ENCODE assay signal across 9 cellular contexts in the genomic region with DNA sequence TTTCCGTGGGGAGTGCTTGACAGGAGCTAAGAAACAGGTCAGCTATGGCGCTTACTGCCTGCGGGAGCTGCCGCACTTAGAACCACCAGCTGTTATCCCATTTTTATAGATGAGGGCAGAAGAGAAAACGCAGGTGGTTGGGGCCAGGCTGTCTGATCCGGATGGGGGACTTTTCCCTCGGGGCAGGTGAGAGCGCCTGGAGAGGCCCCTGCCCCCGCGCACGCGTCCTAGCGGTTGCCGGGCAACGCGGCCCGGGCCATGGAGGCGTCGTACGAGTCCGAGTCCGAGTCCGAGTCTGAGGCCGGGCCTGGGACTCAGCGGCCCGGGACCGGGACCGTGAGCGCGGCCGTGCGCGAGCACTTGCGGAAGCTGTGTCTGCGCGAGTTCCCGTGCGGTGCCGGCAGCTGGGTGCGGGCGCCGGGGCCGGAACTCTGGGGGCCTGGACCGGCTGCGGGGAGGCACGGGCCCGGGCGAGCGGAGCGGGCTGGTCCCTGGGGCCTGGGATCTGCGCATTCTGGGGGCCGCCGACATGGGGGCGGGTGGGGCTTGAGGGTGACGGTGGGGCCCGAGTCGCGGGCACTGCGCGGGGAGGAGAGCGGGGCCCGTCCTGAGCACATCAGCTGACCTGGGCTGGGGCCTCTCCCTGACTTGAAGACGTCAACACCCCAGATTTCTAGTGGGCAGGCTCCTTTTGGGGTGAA. TPM values are rescaled to one million over a fixed set of nuclear protein-coding genes. Genes with fewer than 3 reads are reported as not detected.
A peak's percentile ranks its signal among the peaks of the same experiment; 100 is the strongest.
DNase-seq lines count a peak whose midpoint lies in the region; ATAC-seq and TF ChIP-seq lines count a peak whose summit lies in the region.
"Had no signal": no experiment of that assay in that cellular context is flagged by ENCODE, and none has a peak within 500 bp of the region (broad histone marks: within the 10 kb centered on the region; RNA-seq: fewer than 3 reads in every experiment).

A gene with protein sequence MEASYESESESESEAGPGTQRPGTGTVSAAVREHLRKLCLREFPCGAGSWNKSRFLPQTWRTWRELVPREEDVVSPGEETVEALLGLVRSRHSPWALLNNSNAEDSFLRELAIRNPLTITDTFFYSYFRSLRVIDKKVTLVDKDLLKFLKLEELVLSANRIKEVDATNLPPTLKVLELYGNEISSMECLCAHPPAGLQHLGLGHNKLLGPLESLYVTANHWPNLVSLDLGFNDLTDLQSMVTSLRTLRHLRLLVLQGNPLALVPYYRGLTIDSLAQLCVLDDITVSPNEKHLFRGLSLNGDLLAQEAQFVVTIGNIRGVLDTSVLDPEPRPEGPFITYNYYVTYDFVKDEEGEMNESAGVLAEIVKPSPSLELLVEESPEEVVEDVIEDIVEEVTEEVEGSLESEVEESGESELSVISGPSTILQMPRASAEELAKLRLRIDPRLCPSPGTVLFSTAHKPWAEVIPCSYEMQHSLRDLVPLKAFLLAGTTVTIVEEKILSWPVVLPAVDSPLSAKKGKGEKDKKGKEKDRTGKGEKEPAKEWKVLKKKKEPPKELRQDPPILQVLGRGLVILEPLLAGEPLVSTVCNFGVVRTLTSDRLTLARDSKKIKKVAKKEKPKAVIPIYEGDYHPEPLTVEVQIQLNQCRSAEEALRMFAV (plus strand): TSS at position 237 of the 701 bp plus-strand sequence. CDS start 22 bp downstream, at position 259.

- peak; percentile 51 to 56 for ATAC-seq in activated CD4-positive, CD25-positive, alpha-beta regulatory T cell treated with anti-CD3 and anti-CD28 coated beads, Interleukin-2, amount 50 U/mL, for 24 hours
- ATAC-seq in right lobe of liver = peak; percentile 53 to 68 (median 60)
- ATAC-seq in GM19452 (IDR thresholded peaks at IDR 0.05; ENCODE audit: unreplicated experiment) = no peak

- H3K9me3 ChIP-seq in SJCRH30 (replicated peaks) (no peaks in the 10 kb centered on the region), right lobe of liver (no peaks in the 10 kb centered on the region), stomach smooth muscle (ENCODE audit: control insufficient read depth in 2 of 2, low read length in 2 of 2) (no peaks in the 10 kb centered on the region)

- no peak for TF ChIP-seq CTCF in chondrocyte (IDR thresholded peaks at IDR 0.05)
- TF ChIP-seq CTCF in right lobe of liver (IDR thresholded peaks at IDR 0.05) = no peak

- TF ChIP-seq POLR2A in right lobe of liver (IDR thresholded peaks at IDR 0.05) = no peak

- 8% methylated on average over 2 of the region's 63 CpGs for WGBS in right lobe of liver (ENCODE audit: insufficient coverage, low coverage, low lambda C conversion rate, missing lambda C conversion rate)

- H3K27ac ChIP-seq in SJCRH30 (peak within 1 kb of the TSS; percentile 27; the same call in 1 of the 2 replicates), right lobe of liver (no peak within 1 kb of the TSS), stomach smooth muscle (ENCODE audit: low read length) (no peak within 1 kb of the TSS)

- H3K4me1 ChIP-seq in SJCRH30 (peaks cover 23% of the 10 kb centered on the region), right lobe of liver (peaks cover 0 to 19% (median 0%) of the 10 kb centered on the region in 4 donors), stomach smooth muscle (ENCODE audit: control insufficient read depth, insufficient read depth, low read length) (peaks cover 8% of the 10 kb centered on the region)

- H3K36me3 Mint-ChIP-seq in chondrocyte (ENCODE audit: low read depth) = peaks cover 1% of the 10 kb centered on the region

- no peaks in the 10 kb centered on the region for H3K27me3 ChIP-seq in SJCRH30
- no peaks in the 10 kb centered on the region for H3K27me3 ChIP-seq in right lobe of liver
- no peaks in the 10 kb centered on the region for H3K27me3 ChIP-seq in stomach smooth muscle (ENCODE audit: control insufficient read depth in 1 of 2, insufficient read depth in 2 of 2, low read length in 2 of 2)

- DNase-seq in activated CD4-positive, CD25-positive, alpha-beta regulatory T cell (lab: John Stamatoyannopoulos, UW) = no peak
- DNase-seq in SJCRH30 (peak; percentile 78 to 82), chondrocyte (ENCODE audit: low spot score) (no peak), right lobe of liver (peak in 1 of 3 donors; percentile 45), HPDE6-E6E7 (ENCODE audit: extremely low spot score) (no peak)
- DNase-seq: DND-41 had no signal

- H3K36me3 ChIP-seq in SJCRH30 (no peaks in the 10 kb centered on the region), right lobe of liver (no peaks in the 10 kb centered on the region), stomach smooth muscle (ENCODE audit: control insufficient read depth in 2 of 2, insufficient read depth in 2 of 2, low read length in 2 of 2) (no peaks in the 10 kb centered on the region)

- H3K4me1 Mint-ChIP-seq in chondrocyte (ENCODE audit: low read depth) = peaks cover 7% of the 10 kb centered on the region

- H3K4me3 Mint-ChIP-seq in chondrocyte (ENCODE audit: unreplicated experiment) = peak within 1 kb of the TSS; percentile 70

- H3K9me3 Mint-ChIP-seq in chondrocyte (ENCODE audit: low read depth) = no peaks in the 10 kb centered on the region

- H3K27me3 Mint-ChIP-seq in chondrocyte (ENCODE audit: low read depth) = no peaks in the 10 kb centered on the region

- peak within 1 kb of the TSS; percentile 21 to 42 for H3K9ac ChIP-seq in stomach smooth muscle (ENCODE audit: low read length in 2 of 2)

- H3K4me3 ChIP-seq in SJCRH30 = peak within 1 kb of the TSS; percentile 55
- peak within 1 kb of the TSS; percentile 33 to 57 (median 37) for H3K4me3 ChIP-seq in right lobe of liver
- H3K4me3 ChIP-seq in stomach smooth muscle (ENCODE audit: low read length in 2 of 2) = peak within 1 kb of the TSS; percentile 71 to 72

- intact Hi-C loops in right lobe of liver (cut with DNase I) = no loop called here

- H3K27ac Mint-ChIP-seq in chondrocyte (ENCODE audit: unreplicated experiment) = no peak within 1 kb of the TSS

RNA-seq across cellular contexts. Expression of the gene that starts here (rescaled TPM):
- total RNA-seq in SJCRH30 (2014; rRNA removed; shearing (Covaris generic)) = 0.61 and 0.79 TPM in 2 replicates
- 1.5 to 2.0 TPM (median 1.6 TPM) in 3 replicates for total RNA-seq in chondrocyte
- total RNA-seq in right lobe of liver = under 1 TPM in 3 of 6 experiments, not detected in 3; 0.26 to 0.37 (median 0.31) TPM

Comparison
In these comparisons a context has a peak if more than half of its experiments do, and no peak if none do; other contexts are left out.
1. Peak in DNase-seq, H3K4me3 ChIP-seq and H3K27ac ChIP-seq in SJCRH30; RNA of the gene not detected or under 1 TPM.
2. Peak in ATAC-seq and H3K4me3 ChIP-seq in right lobe of liver; RNA of the gene not detected or under 1 TPM.